Comparison of ENCODE assay signal across 8 cellular contexts in the genomic region with DNA sequence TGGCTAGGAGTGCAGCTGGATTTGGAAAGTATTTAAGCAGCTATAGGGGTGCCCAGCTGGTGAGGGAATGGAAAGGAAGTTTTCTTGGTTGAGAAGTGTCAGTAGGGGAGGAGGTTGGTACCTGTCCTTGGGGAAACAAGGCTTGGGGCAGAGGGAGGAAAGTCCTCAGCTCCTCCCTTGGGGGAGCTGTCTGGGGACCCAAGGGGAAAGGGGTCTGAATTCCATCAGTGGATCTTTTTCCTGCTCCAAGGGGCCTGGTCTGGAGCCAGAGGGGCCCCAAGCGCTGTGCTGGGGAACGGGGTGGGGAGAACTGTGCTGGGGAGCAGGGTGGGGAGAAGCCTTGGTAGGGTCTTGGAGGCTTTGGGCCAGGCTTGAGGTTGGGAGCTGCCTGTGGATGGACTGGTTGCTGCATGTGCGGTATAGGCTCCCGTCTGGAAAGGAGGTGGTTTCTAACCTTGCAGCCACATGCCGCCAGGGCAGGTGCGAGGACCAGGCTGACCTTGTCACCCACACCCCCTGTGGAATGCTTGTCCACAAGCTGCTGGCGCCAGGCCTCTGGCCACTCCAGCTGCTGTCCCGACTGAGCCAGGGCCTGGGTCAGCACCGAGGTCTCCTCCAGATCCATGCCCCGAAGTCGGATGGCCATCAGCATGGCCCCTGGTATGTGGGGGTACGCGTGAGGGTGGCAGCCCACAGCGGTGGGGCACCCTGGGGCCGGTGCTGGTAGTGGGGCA. TPM values are rescaled to one million over a fixed set of nuclear protein-coding genes. Genes with fewer than 3 reads are reported as not detected.
A peak's percentile ranks its signal among the peaks of the same experiment; 100 is the strongest.
DNase-seq lines count a peak whose midpoint lies in the region; ATAC-seq and TF ChIP-seq lines count a peak whose summit lies in the region.

No MANE protein-coding gene starts in this region.

- DNase-seq in T-helper 2 cell treated with Interferon-gamma antibody and Interleukin-4, amounts not matched to agents 5 μg/mL and 100 μg/mL, for 36 hours (ENCODE audit: low spot score) = no peak
- DNase-seq in T-helper 2 cell = no peak
- DNase-seq in activated CD4-positive, alpha-beta memory T cell treated with anti-CD3 and anti-CD28 coated beads for 36 hours = no peak
- peak; percentile 46 for DNase-seq in islet precursor cell
- no peak for DNase-seq in stimulated activated naive CD8-positive, alpha-beta T cell treated with anti-CD3 and anti-CD28 coated beads, Interleukin-15, amount 100 ng/mL, for 72 hours
- DNase-seq in testis = no peak
- DNase-seq in SHP77 treated with DMSO at 0.1 percent for 48 hours (lab: John Stamatoyannopoulos, UW) = no peak

- peaks cover 41% of the 10 kb centered on the region for H3K4me1 Mint-ChIP-seq in T-helper 2 cell treated with Interferon-gamma antibody and Interleukin-4, amounts not matched to agents 5 μg/mL and 100 μg/mL, for 36 hours (ENCODE audit: low read depth)
- H3K4me1 Mint-ChIP-seq in activated CD4-positive, alpha-beta memory T cell treated with anti-CD3 and anti-CD28 coated beads for 36 hours (ENCODE audit: low read depth) = peaks cover 50% of the 10 kb centered on the region
- H3K4me1 Mint-ChIP-seq in stimulated activated naive CD8-positive, alpha-beta T cell treated with anti-CD3 and anti-CD28 coated beads, Interleukin-15, amount 100 ng/mL, for 72 hours = peaks cover 59% of the 10 kb centered on the region

- H3K36me3 Mint-ChIP-seq in T-helper 2 cell treated with Interferon-gamma antibody and Interleukin-4, amounts not matched to agents 5 μg/mL and 100 μg/mL, for 36 hours (ENCODE audit: low read depth) = peaks cover 20% of the 10 kb centered on the region
- H3K36me3 Mint-ChIP-seq in activated CD4-positive, alpha-beta memory T cell treated with anti-CD3 and anti-CD28 coated beads for 36 hours = peaks cover 33% of the 10 kb centered on the region

- peak overlapping the region in 1 of 2 donors; percentile 56 for H3K4me3 ChIP-seq in testis

- H3K36me3 ChIP-seq in testis (ENCODE audit: low read depth, missing control alignments) = no peaks in the 10 kb centered on the region

- intact Hi-C loops in activated CD4-positive, alpha-beta memory T cell treated with anti-CD3 and anti-CD28 coated beads for 36 hours (cut with micrococcal nuclease) = loop anchor here (5.0 kb wide), 1 partner anchor 337 kb away; no protein-coding TSS in a partner anchor
- intact Hi-C loops in testis (cut with DNase I; ENCODE audit: low total_unique reads) = no loop called here

- WGBS in testis, 2 donors = 36 to 61% methylated on average over 6 to 15 of the region's 15 CpGs

- CTCF ChIA-PET in activated CD4-positive, alpha-beta memory T cell treated with anti-CD3 and anti-CD28 coated beads for 36 hours (lab: Charles Lee) = interaction anchor here (1.3 to 6.5 kb wide), 6 partner anchors 10 to 92 kb away, joined by 3 to 102 read pairs (median 10); a partner anchor contains a TSS

- no peak overlapping the region for H3K27ac ChIP-seq in testis

- no peaks in the 10 kb centered on the region for H3K9me3 Mint-ChIP-seq in T-helper 2 cell treated with Interferon-gamma antibody and Interleukin-4, amounts not matched to agents 5 μg/mL and 100 μg/mL, for 36 hours
- H3K9me3 Mint-ChIP-seq in activated CD4-positive, alpha-beta memory T cell treated with anti-CD3 and anti-CD28 coated beads for 36 hours = no peaks in the 10 kb centered on the region
- H3K9me3 Mint-ChIP-seq in stimulated activated naive CD8-positive, alpha-beta T cell treated with anti-CD3 and anti-CD28 coated beads, Interleukin-15, amount 100 ng/mL, for 72 hours = no peaks in the 10 kb centered on the region

- no peaks in the 10 kb centered on the region for H3K9me3 ChIP-seq in testis

- H3K4me1 ChIP-seq in testis = peaks cover 31% of the 10 kb centered on the region

- POLR2A ChIA-PET in activated CD4-positive, alpha-beta memory T cell treated with anti-CD3 and anti-CD28 coated beads for 36 hours (lab: Charles Lee) = interaction anchor here (1.1 to 6.7 kb wide), 5 partner anchors 10 to 92 kb away, joined by 4 to 139 read pairs (median 49); a partner anchor contains a TSS

- no peak for TF ChIP-seq POLR2A in testis (IDR thresholded peaks at IDR 0.05)

- H3K27ac Mint-ChIP-seq in T-helper 2 cell treated with Interferon-gamma antibody and Interleukin-4, amounts not matched to agents 5 μg/mL and 100 μg/mL, for 36 hours = peak overlapping the region; percentile 82
- peak overlapping the region; percentile 95 for H3K27ac Mint-ChIP-seq in activated CD4-positive, alpha-beta memory T cell treated with anti-CD3 and anti-CD28 coated beads for 36 hours
- H3K27ac Mint-ChIP-seq in stimulated activated naive CD8-positive, alpha-beta T cell treated with anti-CD3 and anti-CD28 coated beads, Interleukin-15, amount 100 ng/mL, for 72 hours = peak overlapping the region; percentile 72 to 82

- no peak for TF ChIP-seq CTCF in testis (IDR thresholded peaks at IDR 0.05)

- H3K27me3 ChIP-seq in testis = no peaks in the 10 kb centered on the region

- H3K27me3 Mint-ChIP-seq in T-helper 2 cell treated with Interferon-gamma antibody and Interleukin-4, amounts not matched to agents 5 μg/mL and 100 μg/mL, for 36 hours (ENCODE audit: low read depth) = no peaks in the 10 kb centered on the region
- no peaks in the 10 kb centered on the region for H3K27me3 Mint-ChIP-seq in activated CD4-positive, alpha-beta memory T cell treated with anti-CD3 and anti-CD28 coated beads for 36 hours
- peaks cover 10% of the 10 kb centered on the region for H3K27me3 Mint-ChIP-seq in stimulated activated naive CD8-positive, alpha-beta T cell treated with anti-CD3 and anti-CD28 coated beads, Interleukin-15, amount 100 ng/mL, for 72 hours

- ATAC-seq in stimulated activated naive CD8-positive, alpha-beta T cell treated with anti-CD3 and anti-CD28 coated beads, Interleukin-15, amount 100 ng/mL, for 72 hours = no peak
- no peak for ATAC-seq in GM18867 (IDR thresholded peaks at IDR 0.05; ENCODE audit: unreplicated experiment)

- H3K4me3 Mint-ChIP-seq in T-helper 2 cell treated with Interferon-gamma antibody and Interleukin-4, amounts not matched to agents 5 μg/mL and 100 μg/mL, for 36 hours = peak overlapping the region; percentile 82
- peak overlapping the region; percentile 81 for H3K4me3 Mint-ChIP-seq in activated CD4-positive, alpha-beta memory T cell treated with anti-CD3 and anti-CD28 coated beads for 36 hours
- peak overlapping the region; percentile 95 to 100 for H3K4me3 Mint-ChIP-seq in stimulated activated naive CD8-positive, alpha-beta T cell treated with anti-CD3 and anti-CD28 coated beads, Interleukin-15, amount 100 ng/mL, for 72 hours

RNA-seq across cellular contexts. Expression of a gene that starts 1.0 kb away (rescaled TPM):
- 10 to 100 TPM; 64.7 to 65.6 TPM for total RNA-seq in activated CD4-positive, alpha-beta memory T cell treated with anti-CD3 and anti-CD28 coated beads for 36 hours
- 10 to 100 TPM; 12.5 to 15.4 TPM for total RNA-seq in testis
- polyA plus RNA-seq in testis (ENCODE audit: insufficient read depth, low read depth, low replicate concordance) = 25.9 TPM

RNA-seq across cellular contexts. Expression of a gene that starts 3.5 kb away (rescaled TPM):
- total RNA-seq in activated CD4-positive, alpha-beta memory T cell treated with anti-CD3 and anti-CD28 coated beads for 36 hours = 1 to 10 TPM; 1.9 to 5.6 TPM
- total RNA-seq in testis = 1 to 10 TPM; 4.1 to 4.8 TPM
- polyA plus RNA-seq in testis (ENCODE audit: insufficient read depth, low read depth, low replicate concordance) = 1.8 TPM

RNA-seq across cellular contexts. Expression of a gene that starts 16.9 kb away (rescaled TPM):
- total RNA-seq in activated CD4-positive, alpha-beta memory T cell treated with anti-CD3 and anti-CD28 coated beads for 36 hours = 1 to 10 TPM; 6.9 to 7.7 TPM
- under 1 TPM; 0.24 to 0.93 TPM for total RNA-seq in testis
- 0.51 TPM for polyA plus RNA-seq in testis (ENCODE audit: insufficient read depth, low read depth, low replicate concordance)

RNA-seq across cellular contexts. Expression of a gene that starts 20.8 kb away (rescaled TPM):
- 100 to 1,000 TPM; 134 to 138 TPM for total RNA-seq in activated CD4-positive, alpha-beta memory T cell treated with anti-CD3 and anti-CD28 coated beads for 36 hours
- 10 to 100 TPM; 88.5 to 89.2 TPM for total RNA-seq in testis
- polyA plus RNA-seq in testis (ENCODE audit: insufficient read depth, low read depth, low replicate concordance) = 67.4 TPM

RNA-seq across cellular contexts. Expression of a gene that starts 21.3 kb away (rescaled TPM):
- 10 to 100 TPM; 62.1 to 63.8 TPM for total RNA-seq in activated CD4-positive, alpha-beta memory T cell treated with anti-CD3 and anti-CD28 coated beads for 36 hours
- 100 to 1,000 TPM in 1 of 2 donors, 10 to 100 TPM in 1; 95.4 to 109 TPM for total RNA-seq in testis
- 59.7 TPM for polyA plus RNA-seq in testis (ENCODE audit: insufficient read depth, low read depth, low replicate concordance)

Comparison
In these comparisons a context has a peak if more than half of its experiments do, and no peak if none do; other contexts are left out.
1. RNA of a gene that starts 1.0 kb away (total RNA-seq): 64.7 to 65.6 TPM in activated CD4-positive, alpha-beta memory T cell treated with anti-CD3 and anti-CD28 coated beads for 36 hours; 12.5 to 15.4 TPM in testis; every median in the first group is over 4 times any median in the second.
2. RNA of a gene that starts 16.9 kb away (total RNA-seq): 6.9 to 7.7 TPM in activated CD4-positive, alpha-beta memory T cell treated with anti-CD3 and anti-CD28 coated beads for 36 hours; 0.24 to 0.93 TPM in testis; every median in the first group is over 4 times any median in the second.
3. Peak in every context shown above with its lines, with median percentiles within 50 percentile points of each other: H3K27ac Mint-ChIP-seq and H3K4me3 Mint-ChIP-seq.